ENCODE assay signal across 24 cellular contexts in the genomic region with DNA sequence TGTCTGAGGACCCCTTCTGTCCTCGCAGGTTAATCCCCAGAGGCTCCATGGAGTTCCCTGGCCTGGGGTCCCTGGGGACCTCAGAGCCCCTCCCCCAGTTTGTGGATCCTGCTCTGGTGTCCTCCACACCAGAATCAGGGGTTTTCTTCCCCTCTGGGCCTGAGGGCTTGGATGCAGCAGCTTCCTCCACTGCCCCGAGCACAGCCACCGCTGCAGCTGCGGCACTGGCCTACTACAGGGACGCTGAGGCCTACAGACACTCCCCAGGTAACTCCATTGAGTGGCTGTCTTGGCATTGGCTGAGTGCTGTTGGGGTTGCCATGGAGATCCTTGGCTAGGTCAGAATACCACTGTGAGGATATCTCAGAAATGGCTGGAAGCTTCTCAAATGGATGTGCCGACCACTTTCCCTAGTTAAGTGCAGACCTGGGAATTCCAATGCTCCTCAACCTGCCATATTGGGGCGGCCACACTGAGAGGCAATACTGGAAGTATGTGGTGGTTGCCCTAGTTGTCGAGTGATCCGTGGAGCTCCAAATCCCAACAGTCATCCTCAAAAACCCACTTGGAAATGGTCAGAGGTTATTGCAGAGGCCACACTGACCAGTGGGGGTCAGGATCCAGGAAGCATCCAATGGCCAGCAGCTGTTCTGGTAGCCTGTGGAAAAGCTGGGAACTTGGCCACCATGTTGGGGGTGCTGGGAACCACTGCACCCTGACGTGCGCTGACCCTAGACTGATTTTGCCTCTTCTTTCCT. TPM values are rescaled to one million over a fixed set of nuclear protein-coding genes. Genes with fewer than 3 reads are reported as not detected.
"Had no signal": no experiment of that assay in that cellular context is flagged by ENCODE, and none has a peak within 500 bp of the region (broad histone marks: within the 10 kb centered on the region; RNA-seq: fewer than 3 reads in every experiment).

No MANE protein-coding gene starts in this region.

- H3K27me3 ChIP-seq: gastrocnemius medialis, ovary, sigmoid colon, thyroid gland, vagina had no signal

- H3K36me3 ChIP-seq: gastrocnemius medialis, ovary, sigmoid colon, stomach, thyroid gland, vagina had no signal

- DNase-seq: effector CD8-positive, alpha-beta T cell; endodermal cell; foreskin fibroblast; gastrocnemius medialis; head of caudate nucleus; kidney; midbrain; naive thymus-derived CD4-positive, alpha-beta T cell; occipital lobe; ovary; posterior cingulate gyrus; psoas muscle; right cardiac atrium; sigmoid colon; stimulated activated CD4-positive, alpha-beta T cell treated with anti-CD3 and anti-CD28 coated beads, Interleukin-2, amount 100 ng/mL, for 24 hours; stimulated activated CD4-positive, alpha-beta T cell treated with anti-CD3 and anti-CD28 coated beads, Interleukin-4, amount 100 ng/mL, for 24 hours; stimulated activated naive CD4-positive, alpha-beta T cell treated with Interleukin-2 at 50 U/mL for 16 hours; stomach; thyroid gland; trophoblast cell had no signal

- H3K9me3 ChIP-seq: gastrocnemius medialis, ovary, psoas muscle, sigmoid colon, stomach, thyroid gland, vagina had no signal

- H3K4me3 ChIP-seq: gastrocnemius medialis, lung, ovary, psoas muscle, sigmoid colon, stomach, thyroid gland, vagina had no signal

- H3K27ac ChIP-seq: epithelial cell of prostate, gastrocnemius medialis, ovary, psoas muscle, sigmoid colon, stomach, thyroid gland, vagina had no signal

RNA-seq across cellular contexts. Expression of a gene that starts 4.9 kb away (rescaled TPM):
- polyA plus RNA-seq: naive thymus-derived CD4-positive, alpha-beta T cell; right cardiac atrium; sigmoid colon had no signal

RNA-seq across cellular contexts. Expression of a gene that starts 29.7 kb away (rescaled TPM):
- polyA plus RNA-seq: naive thymus-derived CD4-positive, alpha-beta T cell; ovary; psoas muscle; right cardiac atrium had no signal

RNA-seq across cellular contexts. Expression of a gene that starts 35.1 kb away (rescaled TPM):
- polyA plus RNA-seq: liver; naive thymus-derived CD4-positive, alpha-beta T cell; ovary; psoas muscle; right cardiac atrium; stomach had no signal

RNA-seq across cellular contexts. Expression of a gene that starts 44.2 kb away (rescaled TPM):
- polyA plus RNA-seq: psoas muscle had no signal
